In genomic region chr11:72581067-72581466, GRCh38 we compare ENCODE assay signal across 20 cellular contexts.
"Had no signal": no experiment of that assay in that cellular context is flagged by ENCODE, and none has a peak within 500 bp of the region (broad histone marks: within the 10 kb centered on the region; RNA-seq: fewer than 3 reads in every experiment).

No MANE protein-coding gene starts in this region.

- ATAC-seq: activated naive CD4-positive, alpha-beta T cell treated with anti-CD3 and anti-CD28 coated beads, Interleukin-2, amount 50 U/mL, for 72 hours; activated T-cell treated with anti-CD3 and anti-CD28 coated beads, Interleukin-2, amount 50 U/mL, for 72 hours; gastrocnemius medialis; stimulated activated naive CD8-positive, alpha-beta T cell treated with anti-CD3 and anti-CD28 coated beads, Interleukin-15, Interleukin-2, amounts not matched to agents 100 U/mL and 50 U/mL, for 24 hours; T-cell had no signal

- H3K9me3 ChIP-seq: esophagus muscularis mucosa, gastrocnemius medialis, thyroid gland had no signal

- H3K36me3 ChIP-seq: thyroid gland had no signal

- H3K4me3 Mint-ChIP-seq: activated T-cell treated with anti-CD3 and anti-CD28 coated beads, Interleukin-2, amount 50 U/mL, for 72 hours; brain; memory B cell; nephron progenitor cell; T-cell; T-helper 2 cell treated with Interferon-gamma antibody and Interleukin-4, amounts not matched to agents 5 μg/mL and 100 μg/mL, for 36 hours had no signal

- H3K4me3 ChIP-seq: esophagus muscularis mucosa, gastrocnemius medialis, thyroid gland had no signal

- DNase-seq: activated CD4-positive, CD25-positive, alpha-beta regulatory T cell treated with anti-CD3 and anti-CD28 coated beads, Interleukin-2, amount 50 U/mL, for 72 hours; activated gamma-delta T cell; activated T-cell treated with anti-CD3 and anti-CD28 coated beads, Interleukin-2, amount 50 U/mL, for 72 hours; caudate nucleus; dermis blood vessel endothelial cell; effector memory CD4-positive, alpha-beta T cell; gastrocnemius medialis; hypothalamus; nephron progenitor cell; stimulated activated CD4-positive, alpha-beta T cell treated with anti-CD3 and anti-CD28 coated beads, Interleukin-4, amount 100 ng/mL, for 1 hour; stimulated activated naive CD8-positive, alpha-beta T cell treated with anti-CD3 and anti-CD28 coated beads, Interleukin-15, Interleukin-2, amounts not matched to agents 100 U/mL and 50 U/mL, for 24 hours; T-cell; thyroid gland had no signal

- H3K36me3 Mint-ChIP-seq: activated naive CD4-positive, alpha-beta T cell treated with anti-CD3 and anti-CD28 coated beads, Interleukin-2, amount 50 U/mL, for 72 hours; memory B cell; T-cell had no signal

- FAIRE-seq: endothelial cell of umbilical vein had no signal

- H3K27me3 ChIP-seq: thyroid gland had no signal

- H3K27ac Mint-ChIP-seq: activated T-cell treated with anti-CD3 and anti-CD28 coated beads, Interleukin-2, amount 50 U/mL, for 72 hours; brain; memory B cell; nephron progenitor cell; T-cell; T-helper 2 cell treated with Interferon-gamma antibody and Interleukin-4, amounts not matched to agents 5 μg/mL and 100 μg/mL, for 36 hours had no signal

- H3K4me1 ChIP-seq: gastrocnemius medialis had no signal

- H3K27ac ChIP-seq: esophagus muscularis mucosa, gastrocnemius medialis, thyroid gland, WERI-Rb-1 had no signal

- H3K9me3 Mint-ChIP-seq: activated naive CD4-positive, alpha-beta T cell treated with anti-CD3 and anti-CD28 coated beads, Interleukin-2, amount 50 U/mL, for 72 hours; activated T-cell treated with anti-CD3 and anti-CD28 coated beads, Interleukin-2, amount 50 U/mL, for 72 hours; brain; memory B cell; nephron progenitor cell; T-cell; T-helper 2 cell treated with Interferon-gamma antibody and Interleukin-4, amounts not matched to agents 5 μg/mL and 100 μg/mL, for 36 hours had no signal
